Comparison of ENCODE assay signal across 14 cellular contexts in genomic region chr6:3664641-3665041, GRCh38.
A peak's percentile ranks its signal among the peaks of the same experiment; 100 is the strongest.
DNase-seq lines count a peak whose midpoint lies in the region; ATAC-seq, FAIRE-seq and TF ChIP-seq lines count a peak whose summit lies in the region.
"Had no signal": no experiment of that assay in that cellular context is flagged by ENCODE, and none has a peak within 500 bp of the region (broad histone marks: within the 10 kb centered on the region; RNA-seq: fewer than 3 reads in every experiment).

No MANE protein-coding gene starts in this region.

- no peak overlapping the region for H3K27ac Mint-ChIP-seq in MCF 10A (ENCODE audit: low read depth, unreplicated experiment)
- H3K27ac Mint-ChIP-seq: natural killer cell treated with Interleukin-12 subunit alpha and Interleukin-12 subunit beta and Interleukin-15 and Interleukin-18, amount 100 ng/mL, for 72 hours had no signal

- no peaks in the 10 kb centered on the region for H3K4me1 Mint-ChIP-seq in MCF 10A (ENCODE audit: insufficient read depth, unreplicated experiment)

- TF ChIP-seq CTCF in breast epithelium (IDR thresholded peaks at IDR 0.05) (no peak), MCF 10A (IDR thresholded peaks at IDR 0.05; ENCODE audit: unreplicated experiment) (no peak)

- H3K27me3 ChIP-seq in breast epithelium: no peaks in the 10 kb centered on the region
- H3K27me3 ChIP-seq: esophagus squamous epithelium, SJSA1 had no signal

- no TSS peak for BruUV-seq in MCF 10A (replicated peaks; lab: Mats Ljungman, UMichigan)

- no peak for ATAC-seq in GM21528 (IDR thresholded peaks at IDR 0.05; ENCODE audit: low FRiP score, unreplicated experiment)

- peaks cover 4 to 6% of the 10 kb centered on the region in 2 donors for H3K9me3 ChIP-seq in breast epithelium
- H3K9me3 ChIP-seq: SJSA1 had no signal

- peaks cover 8% of the 10 kb centered on the region for H3K9me3 Mint-ChIP-seq in MCF 10A (ENCODE audit: unreplicated experiment)

- no peaks in the 10 kb centered on the region for H3K27me3 Mint-ChIP-seq in MCF 10A (ENCODE audit: insufficient read depth, unreplicated experiment)

- no peaks in the 10 kb centered on the region for H3K36me3 ChIP-seq in breast epithelium
- H3K36me3 ChIP-seq: esophagus squamous epithelium, SJSA1 had no signal

- H3K4me3 ChIP-seq in breast epithelium: no peak overlapping the region
- H3K4me3 ChIP-seq: esophagus squamous epithelium, SJSA1, skin epidermis had no signal

- no peaks in the 10 kb centered on the region for H3K36me3 Mint-ChIP-seq in MCF 10A (ENCODE audit: insufficient read depth, unreplicated experiment)
- H3K36me3 Mint-ChIP-seq: natural killer cell treated with Interleukin-12 subunit alpha and Interleukin-12 subunit beta and Interleukin-15 and Interleukin-18, amount 100 ng/mL, for 72 hours had no signal

- H3K4me1 ChIP-seq in breast epithelium: no peaks in the 10 kb centered on the region
- H3K4me1 ChIP-seq: esophagus squamous epithelium had no signal

- CTCF ChIA-PET in MCF 10A (lab: Yijun Ruan, JAX): no interaction called here

- no peak for TF ChIP-seq POLR2A in breast epithelium (IDR thresholded peaks at IDR 0.05)

- H3K4me3 Mint-ChIP-seq in MCF 10A (ENCODE audit: unreplicated experiment): no peak overlapping the region
- H3K4me3 Mint-ChIP-seq: natural killer cell treated with Interleukin-12 subunit alpha and Interleukin-12 subunit beta and Interleukin-15 and Interleukin-18, amount 100 ng/mL, for 72 hours had no signal

- intact Hi-C loops in breast epithelium (cut with DNase I; ENCODE audit: low total_unique reads) (no loop called here), MCF 10A (cut with micrococcal nuclease) (no loop called here)

- FAIRE-seq in endometrium (lab: Jason Lieb, UNC): peak; percentile 91

- POLR2A ChIA-PET in MCF 10A (lab: Yijun Ruan, JAX): no interaction called here

- peak overlapping the region; percentile 53 to 76 for H3K27ac ChIP-seq in breast epithelium
- H3K27ac ChIP-seq: esophagus squamous epithelium, SJSA1 had no signal

- peak in 1 of 2 donors; percentile 22 for DNase-seq in breast epithelium (ENCODE audit: low spot score in 2 of 2)
- DNase-seq in MCF 10A (ENCODE audit: unreplicated experiment): no peak
- peak; percentile 6 for DNase-seq in midbrain (lab: John Stamatoyannopoulos, UW)
- no peak for DNase-seq in iPS-NIHi11 (ENCODE audit: low spot score)
- DNase-seq in CD1c-positive myeloid dendritic cell (ENCODE audit: extremely low spot score): no peak
- no peak for DNase-seq in NCI-H2227 (lab: John Stamatoyannopoulos, UW; ENCODE audit: unreplicated experiment)
- DNase-seq: activated naive CD4-positive, alpha-beta T cell treated with anti-CD3 and anti-CD28 coated beads, Interleukin-2, amount 50 U/mL, for 16 hours; esophagus squamous epithelium; NCI-H2081 treated with DMSO at 0.1 percent for 48 hours had no signal
